Comparison of ENCODE assay signal across 1 cellular context in genomic region chr3:164048451-164048850, GRCh38.
TF ChIP-seq lines count a peak whose summit lies in the region.

No MANE protein-coding gene starts in this region.

TF ChIP-seq in HCT116, 20 proteins besides CTCF, POLR2A, EP300 and RAD21 (continued from another document):
- TF ChIP-seq MAX (IDR thresholded peaks at IDR 0.05) (no peak), SIN3A (IDR thresholded peaks at IDR 0.05; ENCODE audit: low read depth) (no peak)
TF ChIP-seq in HCT116: peak in this region for 0.
